In genomic region chr20:4697874-4698221, GRCh38 we compare ENCODE assay signal across 19 cellular contexts. TPM values are rescaled to one million over a fixed set of nuclear protein-coding genes. Genes with fewer than 3 reads are reported as not detected.
DNase-seq lines count a peak whose midpoint lies in the region; ATAC-seq and TF ChIP-seq lines count a peak whose summit lies in the region.
"Had no signal": no experiment of that assay in that cellular context is flagged by ENCODE, and none has a peak within 500 bp of the region (broad histone marks: within the 10 kb centered on the region; RNA-seq: fewer than 3 reads in every experiment).

No MANE protein-coding gene starts in this region.

- no peaks in the 10 kb centered on the region for H3K27me3 ChIP-seq in HUES64 (ENCODE audit: insufficient read depth, low read length)
- H3K27me3 ChIP-seq in lower lobe of right lung (ENCODE audit: low read depth): no peaks in the 10 kb centered on the region
- H3K27me3 ChIP-seq: MG63, Peyer's patch had no signal

- ATAC-seq in natural killer cell: peak in 2 of 3 donors; percentile 31 to 40
- no peak for ATAC-seq in natural killer cell treated with Interleukin-12 subunit alpha and Interleukin-12 subunit beta and Interleukin-15 and Interleukin-18, amount 100 ng/mL, for 72 hours
- ATAC-seq in stimulated activated effector memory CD8-positive, alpha-beta T cell treated with anti-CD3 and anti-CD28 coated beads, Interleukin-12 subunit alpha, Interleukin-12 subunit beta, amount 100 ng/mL, for 72 hours: peak; percentile 75
- ATAC-seq in lower lobe of right lung: no peak
- ATAC-seq: HepG2 had no signal

- H3K4me3 Mint-ChIP-seq in natural killer cell: no peak overlapping the region
- H3K4me3 Mint-ChIP-seq in natural killer cell treated with Interleukin-12 subunit alpha and Interleukin-12 subunit beta and Interleukin-15 and Interleukin-18, amount 100 ng/mL, for 72 hours: no peak overlapping the region
- H3K4me3 Mint-ChIP-seq in stimulated activated effector memory CD8-positive, alpha-beta T cell treated with anti-CD3 and anti-CD28 coated beads, Interleukin-12 subunit alpha, Interleukin-12 subunit beta, amount 100 ng/mL, for 72 hours: peak overlapping the region; percentile 10

- intact Hi-C loops in natural killer cell (cut with micrococcal nuclease): no loop called here
- intact Hi-C loops in lower leg skin (cut with DNase I; ENCODE audit: low total_unique reads): no loop called here
- intact Hi-C loops in lower lobe of right lung (cut with DNase I): no loop called here

- no peak for TF ChIP-seq CTCF in natural killer cell (IDR thresholded peaks at IDR 0.05)
- no peak for TF ChIP-seq CTCF in lower leg skin (IDR thresholded peaks at IDR 0.05)
- TF ChIP-seq CTCF in lower lobe of right lung (IDR thresholded peaks at IDR 0.05): no peak

- TF ChIP-seq POLR2A in lower leg skin (IDR thresholded peaks at IDR 0.05): no peak

- no peak for DNase-seq in natural killer cell
- no peak for DNase-seq in natural killer cell treated with Interleukin-12 subunit alpha and Interleukin-12 subunit beta and Interleukin-15 and Interleukin-18, amount 100 ng/mL, for 72 hours (ENCODE audit: low spot score)
- peak; percentile 7 for DNase-seq in central memory CD4-positive, alpha-beta T cell
- no peak for DNase-seq in stimulated activated effector memory CD8-positive, alpha-beta T cell treated with anti-CD3 and anti-CD28 coated beads, Interleukin-12 subunit alpha, Interleukin-12 subunit beta, amount 100 ng/mL, for 72 hours (ENCODE audit: low spot score in 2 of 2)
- no peak for DNase-seq in lower leg skin (ENCODE audit: low spot score in 2 of 2)
- DNase-seq in MV-4-11 (lab: John Stamatoyannopoulos, UW): no peak
- DNase-seq in lower lobe of right lung: no peak
- DNase-seq: AML-193, GM23248, MG63, NCI-H1105 treated with DMSO at 0.1 percent for 48 hours, NCI-H2029, NCI-H510A treated with DMSO at 0.1 percent for 48 hours, Peyer's patch, SHP77 had no signal

- no peak overlapping the region for H3K4me3 ChIP-seq in HUES64 (ENCODE audit: low read length)
- H3K4me3 ChIP-seq in lower leg skin (ENCODE audit: low read depth, poor library complexity, severe bottlenecking): no peak overlapping the region
- H3K4me3 ChIP-seq in lower lobe of right lung: no peak overlapping the region
- H3K4me3 ChIP-seq: GM23248, MG63, Peyer's patch had no signal

- H3K4me1 ChIP-seq in HUES64 (ENCODE audit: insufficient read depth, low read length) (peaks cover 13% of the 10 kb centered on the region), lower lobe of right lung (no peaks in the 10 kb centered on the region)
- H3K4me1 ChIP-seq: Peyer's patch had no signal

- no peaks in the 10 kb centered on the region for H3K9me3 Mint-ChIP-seq in natural killer cell
- no peaks in the 10 kb centered on the region for H3K9me3 Mint-ChIP-seq in natural killer cell treated with Interleukin-12 subunit alpha and Interleukin-12 subunit beta and Interleukin-15 and Interleukin-18, amount 100 ng/mL, for 72 hours
- H3K9me3 Mint-ChIP-seq in stimulated activated effector memory CD8-positive, alpha-beta T cell treated with anti-CD3 and anti-CD28 coated beads, Interleukin-12 subunit alpha, Interleukin-12 subunit beta, amount 100 ng/mL, for 72 hours: no peaks in the 10 kb centered on the region

- no peaks in the 10 kb centered on the region for H3K36me3 Mint-ChIP-seq in natural killer cell
- peaks cover 37% of the 10 kb centered on the region for H3K36me3 Mint-ChIP-seq in natural killer cell treated with Interleukin-12 subunit alpha and Interleukin-12 subunit beta and Interleukin-15 and Interleukin-18, amount 100 ng/mL, for 72 hours
- peaks cover 95% of the 10 kb centered on the region for H3K36me3 Mint-ChIP-seq in stimulated activated effector memory CD8-positive, alpha-beta T cell treated with anti-CD3 and anti-CD28 coated beads, Interleukin-12 subunit alpha, Interleukin-12 subunit beta, amount 100 ng/mL, for 72 hours

- H3K36me3 ChIP-seq in HUES64 (ENCODE audit: insufficient read depth, low read length): peaks cover 7% of the 10 kb centered on the region; the same call in 1 of the 2 replicates
- H3K36me3 ChIP-seq in lower lobe of right lung: peaks cover 22% of the 10 kb centered on the region

- H3K27ac Mint-ChIP-seq in natural killer cell: peak overlapping the region; percentile 23 to 55
- no peak overlapping the region for H3K27ac Mint-ChIP-seq in natural killer cell treated with Interleukin-12 subunit alpha and Interleukin-12 subunit beta and Interleukin-15 and Interleukin-18, amount 100 ng/mL, for 72 hours
- H3K27ac Mint-ChIP-seq in stimulated activated effector memory CD8-positive, alpha-beta T cell treated with anti-CD3 and anti-CD28 coated beads, Interleukin-12 subunit alpha, Interleukin-12 subunit beta, amount 100 ng/mL, for 72 hours: peak overlapping the region; percentile 75

- H3K9ac ChIP-seq in HUES64 (ENCODE audit: low read depth, low read length): no peak overlapping the region
- H3K9ac ChIP-seq: GM23248, KMS-11 had no signal

- peaks cover 20 to 36% of the 10 kb centered on the region in 2 donors for H3K4me1 Mint-ChIP-seq in natural killer cell
- peaks cover 35 to 41% of the 10 kb centered on the region in 2 donors for H3K4me1 Mint-ChIP-seq in natural killer cell treated with Interleukin-12 subunit alpha and Interleukin-12 subunit beta and Interleukin-15 and Interleukin-18, amount 100 ng/mL, for 72 hours (ENCODE audit: low read depth in 2 of 2)
- H3K4me1 Mint-ChIP-seq in stimulated activated effector memory CD8-positive, alpha-beta T cell treated with anti-CD3 and anti-CD28 coated beads, Interleukin-12 subunit alpha, Interleukin-12 subunit beta, amount 100 ng/mL, for 72 hours: peaks cover 47% of the 10 kb centered on the region

- H3K27ac ChIP-seq in HUES64 (ENCODE audit: low read depth, low read length) (peak overlapping the region; percentile 4; the same call in 1 of the 2 replicates), lower lobe of right lung (no peak overlapping the region)
- H3K27ac ChIP-seq: GM23248, KMS-11, Peyer's patch had no signal

- WGBS in HUES64: 73% methylated on average over 2 of the region's 2 CpGs
- WGBS in lower leg skin, 2 donors: 79 to 91% methylated on average over 2 of the region's 2 CpGs

- H3K9me3 ChIP-seq in HUES64 (ENCODE audit: insufficient read depth, low read depth, low read length) (no peaks in the 10 kb centered on the region), lower lobe of right lung (no peaks in the 10 kb centered on the region)
- H3K9me3 ChIP-seq: MG63, Peyer's patch had no signal

- no peaks in the 10 kb centered on the region for H3K27me3 Mint-ChIP-seq in natural killer cell (ENCODE audit: low read depth in 2 of 2)
- no peaks in the 10 kb centered on the region for H3K27me3 Mint-ChIP-seq in natural killer cell treated with Interleukin-12 subunit alpha and Interleukin-12 subunit beta and Interleukin-15 and Interleukin-18, amount 100 ng/mL, for 72 hours

RNA-seq across cellular contexts. Expression of gene PRNP, which starts 11.6 kb away (rescaled TPM):
- total RNA-seq in natural killer cell (100 to 1,000 TPM in 2 of 3 donors, 10 to 100 TPM in 1; 90.4 to 114 (median 109) TPM), lower leg skin (100 to 1,000 TPM; 125 to 164 (median 136) TPM), lower lobe of right lung (79.5 TPM)
- total RNA-seq in natural killer cell treated with Interleukin-12 subunit alpha and Interleukin-12 subunit beta and Interleukin-15 and Interleukin-18, amount 100 ng/mL, for 72 hours: 10 to 100 TPM; 51.2 to 63.1 TPM
- polyA plus RNA-seq in HUES64 (2013, experiment 1 of 2): 14.5 TPM
- 16.5 TPM for polyA plus RNA-seq in HUES64 (2013, experiment 2 of 2)

RNA-seq across cellular contexts. Expression of gene PRND, which starts 23.9 kb away (rescaled TPM):
- total RNA-seq in natural killer cell: not detected
- total RNA-seq in natural killer cell treated with Interleukin-12 subunit alpha and Interleukin-12 subunit beta and Interleukin-15 and Interleukin-18, amount 100 ng/mL, for 72 hours: not detected
- polyA plus RNA-seq in HUES64 (2013, experiment 1 of 2): 0.25 TPM
- 0.13 TPM for polyA plus RNA-seq in HUES64 (2013, experiment 2 of 2)
- under 1 TPM in 2 of 4 donors, not detected in 2; 0.06 to 0.46 TPM for total RNA-seq in lower leg skin
- not detected for total RNA-seq in lower lobe of right lung
- total RNA-seq: Daoy, GM23248, HepG2, Peyer's patch had no signal
- polyA plus RNA-seq: GM23248, HepG2 had no signal

Comparison
In these comparisons a context has a peak if more than half of its experiments do, and no peak if none do; other contexts are left out.
1. ATAC-seq: peak in natural killer cell (2 of 3) and stimulated activated effector memory CD8-positive, alpha-beta T cell treated with anti-CD3 and anti-CD28 coated beads, Interleukin-12 subunit alpha, Interleukin-12 subunit beta, amount 100 ng/mL, for 72 hours (single experiment); none in natural killer cell treated with Interleukin-12 subunit alpha and Interleukin-12 subunit beta and Interleukin-15 and Interleukin-18, amount 100 ng/mL, for 72 hours (0 of 2) and lower lobe of right lung (0 of 2).
2. H3K27ac Mint-ChIP-seq: peak in natural killer cell (2 of 2) and stimulated activated effector memory CD8-positive, alpha-beta T cell treated with anti-CD3 and anti-CD28 coated beads, Interleukin-12 subunit alpha, Interleukin-12 subunit beta, amount 100 ng/mL, for 72 hours (single experiment); none in natural killer cell treated with Interleukin-12 subunit alpha and Interleukin-12 subunit beta and Interleukin-15 and Interleukin-18, amount 100 ng/mL, for 72 hours (0 of 2).